ENCODE assay signal across 8 cellular contexts in genomic region chr3:179147571-179148445, GRCh38. TPM values are rescaled to one million over a fixed set of nuclear protein-coding genes. Genes with fewer than 3 reads are reported as not detected.
A peak's percentile ranks its signal among the peaks of the same experiment; 100 is the strongest.
DNase-seq lines count a peak whose midpoint lies in the region; ATAC-seq and TF ChIP-seq lines count a peak whose summit lies in the region.

PIK3CA (plus strand) TSS chr3:179148357; CDS start chr3:179198826, 50,469 bp downstream.

- H3K36me3 ChIP-seq in ovary (no peaks in the 10 kb centered on the region), thyroid gland (no peaks in the 10 kb centered on the region)

- H3K9me3 Mint-ChIP-seq in activated naive CD8-positive, alpha-beta T cell (ENCODE audit: low read depth): no peaks in the 10 kb centered on the region

- H3K27me3 ChIP-seq in ovary (no peaks in the 10 kb centered on the region), thyroid gland (no peaks in the 10 kb centered on the region)

- TF ChIP-seq EP300 in ovary (IDR thresholded peaks at IDR 0.05): no peak

- H3K4me3 ChIP-seq in ovary (peak within 1 kb of the TSS; percentile 91), thyroid gland (replicated peaks in 1 of 3) (peak within 1 kb of the TSS; percentile 12 to 95 (median 94))

- TF ChIP-seq POLR2A in ovary (IDR thresholded peaks at IDR 0.05): peak; percentile 64
- TF ChIP-seq POLR2A in thyroid gland (IDR thresholded peaks at IDR 0.05): peak; percentile 55 to 91

- H3K27me3 Mint-ChIP-seq in activated naive CD8-positive, alpha-beta T cell: no peaks in the 10 kb centered on the region

- peak within 1 kb of the TSS; percentile 100 for H3K27ac Mint-ChIP-seq in activated naive CD8-positive, alpha-beta T cell

- DNase-seq in GM10248 (ENCODE audit: extremely low spot score): peak; percentile 90
- peak; percentile 99 for DNase-seq in NCI-H1105 (lab: John Stamatoyannopoulos, UW)
- peak; percentile 98 for DNase-seq in SKM-1 treated with dmso at 0.1 percent for 144 hours (lab: John Stamatoyannopoulos, UW; ENCODE audit: unreplicated experiment)
- DNase-seq in Right ventricle myocardium inferior (ENCODE audit: missing footprints): peak; percentile 95
- DNase-seq in ovary: peak; percentile 92 to 96 (median 93)
- DNase-seq in thyroid gland: peak; percentile 95 to 97

- 0 to 1% (median 0%) methylated on average over 53 of the region's 53 CpGs for WGBS in ovary, 3 donors
- whole genome bisulfite sequencing in thyroid gland, 2 donors: 1% methylated on average over 49 to 53 of the region's 53 CpGs

- H3K36me3 Mint-ChIP-seq in activated naive CD8-positive, alpha-beta T cell: no peaks in the 10 kb centered on the region

- intact Hi-C loops in Right ventricle myocardium inferior (cut with DNase I): loop anchor here (1.0 to 5.0 kb wide), 5 partner anchors 34 to 415 kb away; partner anchors contain the start of genes ACTL6A and ZMAT3
- intact Hi-C loops in ovary (cut with DNase I): loop anchor here in 3 of 4 donors (5.0 kb wide), 3 partner anchors 34 to 174 kb away; partner anchors contain the start of gene ZNF639 (in 2 of the 3)
- intact Hi-C loops in thyroid gland (cut with DNase I): loop anchor here (5.0 kb wide), 1 partner anchor 174 kb away; the partner anchor contains the start of gene ZNF639

- ATAC-seq in HG02623 (IDR thresholded peaks at IDR 0.05; ENCODE audit: unreplicated experiment) (peak; percentile 70), Right ventricle myocardium inferior (peak; percentile 98)

- TF ChIP-seq CTCF in GM10248 (IDR thresholded peaks at IDR 0.05; ENCODE audit: control extremely low read depth, extremely low read depth, low read depth, missing control alignments) (no peak), ovary (IDR thresholded peaks at IDR 0.05) (no peak), thyroid gland (IDR thresholded peaks at IDR 0.05) (peak in 1 of 6 experiments; percentile 2)

- H3K9me3 ChIP-seq in ovary (no peaks in the 10 kb centered on the region), thyroid gland (no peaks in the 10 kb centered on the region)

- H3K27ac ChIP-seq in ovary: peak within 1 kb of the TSS; percentile 96 to 100
- peak within 1 kb of the TSS; percentile 94 to 96 (median 95) for H3K27ac ChIP-seq in thyroid gland

- H3K4me3 Mint-ChIP-seq in activated naive CD8-positive, alpha-beta T cell: peak within 1 kb of the TSS; percentile 99

- H3K4me1 Mint-ChIP-seq in activated naive CD8-positive, alpha-beta T cell (ENCODE audit: low read depth): peaks cover 42% of the 10 kb centered on the region

- POLR2A ChIA-PET in GM10248 (lab: Yijun Ruan, JAX): interaction anchor here (0.6 to 1.2 kb wide), 6 partner anchors 36 to 1329 kb away, joined by 3 to 13 read pairs (median 4); no protein-coding TSS in a partner anchor

- CTCF ChIA-PET in GM10248 (lab: Yijun Ruan, JAX): interaction anchor here (0.9 to 3.4 kb wide), 10 partner anchors 10 to 101 kb away, joined by 3 to 13 read pairs (median 6); no protein-coding TSS in a partner anchor

- peaks cover 5% of the 10 kb centered on the region for H3K4me1 ChIP-seq in ovary (ENCODE audit: insufficient read depth)
- peaks cover 0 to 8% of the 10 kb centered on the region in 2 donors for H3K4me1 ChIP-seq in thyroid gland

RNA-seq across cellular contexts. Expression of gene PIK3CA, which starts in this region (rescaled TPM):
- total RNA-seq in Right ventricle myocardium inferior: 21.1 TPM
- 10 to 100 TPM; 15.0 to 29.7 (median 23.2) TPM for total RNA-seq in ovary
- polyA plus RNA-seq in ovary: 10 to 100 TPM in 1 of 2 donors, 1 to 10 TPM in 1; 8.9 to 14.6 TPM
- total RNA-seq in thyroid gland: 10 to 100 TPM; 19.0 to 39.8 (median 22.4) TPM

Comparison
In these comparisons a context has a peak if more than half of its experiments do, and no peak if none do; other contexts are left out.
1. Peak in every context shown above with its lines: DNase-seq, ATAC-seq, H3K4me3 ChIP-seq and H3K27ac ChIP-seq.